Comparison of ENCODE assay signal across 9 cellular contexts in genomic region chr2:50492452-50492851, GRCh38.
DNase-seq lines count a peak whose midpoint lies in the region; ATAC-seq, FAIRE-seq and TF ChIP-seq lines count a peak whose summit lies in the region.
"Had no signal": no experiment of that assay in that cellular context is flagged by ENCODE, and none has a peak within 500 bp of the region (broad histone marks: within the 10 kb centered on the region; RNA-seq: fewer than 3 reads in every experiment).

No MANE protein-coding gene starts in this region.

- H3K9me3 ChIP-seq in osteoblast (ENCODE audit: low read depth, low read length): no peaks in the 10 kb centered on the region

- no peaks in the 10 kb centered on the region for H3K36me3 Mint-ChIP-seq in WTC11
- H3K36me3 Mint-ChIP-seq in activated T-helper 1 cell treated with anti-CD3 and anti-CD28 coated beads, Interleukin-12 subunit alpha, Interleukin-12 subunit beta, Interleukin-2, Interleukin-4 antibody, amounts not matched to agents 30 ng/mL and 10 ng/mL and 1 ng/mL, durations not matched to agents 14 hours and 24 hours and 36 hours (ENCODE audit: low read depth): no peaks in the 10 kb centered on the region

- H3K27ac ChIP-seq in osteoblast (ENCODE audit: low read depth, low read length): no peak overlapping the region

- H2AFZ ChIP-seq in osteoblast (ENCODE audit: low read length): peak overlapping the region; percentile 16

- no peak overlapping the region for H3K27ac Mint-ChIP-seq in WTC11
- no peak overlapping the region for H3K27ac Mint-ChIP-seq in activated T-helper 1 cell treated with anti-CD3 and anti-CD28 coated beads, Interleukin-12 subunit alpha, Interleukin-12 subunit beta, Interleukin-2, Interleukin-4 antibody, amounts not matched to agents 30 ng/mL and 10 ng/mL and 1 ng/mL, durations not matched to agents 14 hours and 24 hours and 36 hours

- no peaks in the 10 kb centered on the region for H3K27me3 ChIP-seq in osteoblast (ENCODE audit: insufficient read depth, low read length)

- H3K4me1 Mint-ChIP-seq in WTC11: peaks cover 14% of the 10 kb centered on the region
- H3K4me1 Mint-ChIP-seq in activated T-helper 1 cell treated with anti-CD3 and anti-CD28 coated beads, Interleukin-12 subunit alpha, Interleukin-12 subunit beta, Interleukin-2, Interleukin-4 antibody, amounts not matched to agents 30 ng/mL and 10 ng/mL and 1 ng/mL, durations not matched to agents 14 hours and 24 hours and 36 hours (ENCODE audit: low read depth): peaks cover 8% of the 10 kb centered on the region

- intact Hi-C loops in activated T-helper 1 cell treated with anti-CD3 and anti-CD28 coated beads, Interleukin-12 subunit alpha, Interleukin-12 subunit beta, Interleukin-2, Interleukin-4 antibody, amounts not matched to agents 30 ng/mL and 10 ng/mL and 1 ng/mL, durations not matched to agents 14 hours and 24 hours and 36 hours (cut with micrococcal nuclease): loop anchor here (10.0 kb wide), 1 partner anchor 1888 kb away; no protein-coding TSS in a partner anchor

- H3K27me3 Mint-ChIP-seq in WTC11 (ENCODE audit: low read depth): no peaks in the 10 kb centered on the region
- no peaks in the 10 kb centered on the region for H3K27me3 Mint-ChIP-seq in activated T-helper 1 cell treated with anti-CD3 and anti-CD28 coated beads, Interleukin-12 subunit alpha, Interleukin-12 subunit beta, Interleukin-2, Interleukin-4 antibody, amounts not matched to agents 30 ng/mL and 10 ng/mL and 1 ng/mL, durations not matched to agents 14 hours and 24 hours and 36 hours (ENCODE audit: insufficient read depth)

- H3K4me3 ChIP-seq in fibroblast of villous mesenchyme (ENCODE audit: low read depth, low read length): no peak overlapping the region
- no peak overlapping the region for H3K4me3 ChIP-seq in osteoblast (ENCODE audit: insufficient read depth, low read length)

- no peak overlapping the region for H3K4me3 Mint-ChIP-seq in WTC11
- H3K4me3 Mint-ChIP-seq in activated T-helper 1 cell treated with anti-CD3 and anti-CD28 coated beads, Interleukin-12 subunit alpha, Interleukin-12 subunit beta, Interleukin-2, Interleukin-4 antibody, amounts not matched to agents 30 ng/mL and 10 ng/mL and 1 ng/mL, durations not matched to agents 14 hours and 24 hours and 36 hours: no peak overlapping the region

- no peaks in the 10 kb centered on the region for H3K9me3 Mint-ChIP-seq in WTC11
- no peaks in the 10 kb centered on the region for H3K9me3 Mint-ChIP-seq in activated T-helper 1 cell treated with anti-CD3 and anti-CD28 coated beads, Interleukin-12 subunit alpha, Interleukin-12 subunit beta, Interleukin-2, Interleukin-4 antibody, amounts not matched to agents 30 ng/mL and 10 ng/mL and 1 ng/mL, durations not matched to agents 14 hours and 24 hours and 36 hours

- no peaks in the 10 kb centered on the region for H3K79me2 ChIP-seq in osteoblast (ENCODE audit: insufficient read depth, low read length)

- ATAC-seq in HG03135 (IDR thresholded peaks at IDR 0.05; ENCODE audit: unreplicated experiment) (peak; percentile 79), WTC11 (peak; percentile 80)

- DNase-seq in DMS153 treated with DMSO at 0.1 percent for 48 hours (lab: John Stamatoyannopoulos, UW; ENCODE audit: unreplicated experiment): peak; percentile 40
- DNase-seq in GM19239 (ENCODE audit: insufficient read length, low spot score): peak; percentile 14
- DNase-seq in NCI-H2107 treated with DMSO at 0.1 percent for 48 hours (lab: John Stamatoyannopoulos, UW; ENCODE audit: unreplicated experiment): peak; percentile 66
- peak; percentile 33 for DNase-seq in WTC11 (ENCODE audit: low spot score)
- DNase-seq in fibroblast of villous mesenchyme (ENCODE audit: low read depth): peak; percentile 53
- DNase-seq in osteoblast (ENCODE audit: insufficient read length, low spot score, missing footprints): peak; percentile 82
- no peak for DNase-seq in activated T-helper 1 cell treated with anti-CD3 and anti-CD28 coated beads, Interleukin-12 subunit alpha, Interleukin-12 subunit beta, Interleukin-2, Interleukin-4 antibody, amounts not matched to agents 30 ng/mL and 10 ng/mL and 1 ng/mL, durations not matched to agents 14 hours and 24 hours and 36 hours (ENCODE audit: low spot score)

- no peak; the same call in 1 of the 2 replicates for TF ChIP-seq CTCF in WTC11 (IDR thresholded peaks at IDR 0.05)
- TF ChIP-seq CTCF in fibroblast of villous mesenchyme (IDR thresholded peaks at IDR 0.05; ENCODE audit: insufficient read depth, low read depth, low read length): peak; percentile 67
- TF ChIP-seq CTCF in osteoblast (IDR thresholded peaks at IDR 0.05; ENCODE audit: extremely low read depth, low read depth, low read length): peak; percentile 75

- POLR2A ChIA-PET in WTC11 (lab: Charles Lee): no interaction called here

- CTCF ChIA-PET in WTC11 (lab: Charles Lee): interaction anchor here (0.7 to 2.5 kb wide), 26 partner anchors 8 to 1892 kb away, joined by 3 to 17 read pairs (median 4); no protein-coding TSS in a partner anchor

- no peaks in the 10 kb centered on the region for H3K4me1 ChIP-seq in osteoblast (ENCODE audit: insufficient read depth, low read length)

- no peak overlapping the region for H3K4me2 ChIP-seq in osteoblast (ENCODE audit: insufficient read depth, low read length)

- peak; percentile 98 for FAIRE-seq in GM19239 (lab: Jason Lieb, UNC)
- FAIRE-seq: colon had no signal

- no peaks in the 10 kb centered on the region for H4K20me1 ChIP-seq in osteoblast (ENCODE audit: insufficient read depth, low read length)

- no peaks in the 10 kb centered on the region for H3K36me3 ChIP-seq in osteoblast (ENCODE audit: insufficient read depth, low read length)

TF ChIP-seq in WTC11, 78 proteins besides CTCF, POLR2A, EP300 and RAD21:
- TF ChIP-seq ZNF425 (CRISPR knock-in tag; conservative IDR thresholded peaks at IDR 0.05) (no peak), USF1 (CRISPR knock-in tag; IDR thresholded peaks at IDR 0.05) (no peak), TEAD1 (CRISPR knock-in tag; IDR thresholded peaks at IDR 0.05) (no peak)
- TF ChIP-seq, protein P1, sequence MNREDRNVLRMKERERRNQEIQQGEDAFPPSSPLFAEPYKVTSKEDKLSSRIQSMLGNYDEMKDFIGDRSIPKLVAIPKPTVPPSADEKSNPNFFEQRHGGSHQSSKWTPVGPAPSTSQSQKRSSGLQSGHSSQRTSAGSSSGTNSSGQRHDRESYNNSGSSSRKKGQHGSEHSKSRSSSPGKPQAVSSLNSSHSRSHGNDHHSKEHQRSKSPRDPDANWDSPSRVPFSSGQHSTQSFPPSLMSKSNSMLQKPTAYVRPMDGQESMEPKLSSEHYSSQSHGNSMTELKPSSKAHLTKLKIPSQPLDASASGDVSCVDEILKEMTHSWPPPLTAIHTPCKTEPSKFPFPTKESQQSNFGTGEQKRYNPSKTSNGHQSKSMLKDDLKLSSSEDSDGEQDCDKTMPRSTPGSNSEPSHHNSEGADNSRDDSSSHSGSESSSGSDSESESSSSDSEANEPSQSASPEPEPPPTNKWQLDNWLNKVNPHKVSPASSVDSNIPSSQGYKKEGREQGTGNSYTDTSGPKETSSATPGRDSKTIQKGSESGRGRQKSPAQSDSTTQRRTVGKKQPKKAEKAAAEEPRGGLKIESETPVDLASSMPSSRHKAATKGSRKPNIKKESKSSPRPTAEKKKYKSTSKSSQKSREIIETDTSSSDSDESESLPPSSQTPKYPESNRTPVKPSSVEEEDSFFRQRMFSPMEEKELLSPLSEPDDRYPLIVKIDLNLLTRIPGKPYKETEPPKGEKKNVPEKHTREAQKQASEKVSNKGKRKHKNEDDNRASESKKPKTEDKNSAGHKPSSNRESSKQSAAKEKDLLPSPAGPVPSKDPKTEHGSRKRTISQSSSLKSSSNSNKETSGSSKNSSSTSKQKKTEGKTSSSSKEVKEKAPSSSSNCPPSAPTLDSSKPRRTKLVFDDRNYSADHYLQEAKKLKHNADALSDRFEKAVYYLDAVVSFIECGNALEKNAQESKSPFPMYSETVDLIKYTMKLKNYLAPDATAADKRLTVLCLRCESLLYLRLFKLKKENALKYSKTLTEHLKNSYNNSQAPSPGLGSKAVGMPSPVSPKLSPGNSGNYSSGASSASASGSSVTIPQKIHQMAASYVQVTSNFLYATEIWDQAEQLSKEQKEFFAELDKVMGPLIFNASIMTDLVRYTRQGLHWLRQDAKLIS (CRISPR knock-in tag; IDR thresholded peaks at IDR 0.05; ENCODE audit: borderline replicate concordance): no peak
